ENCODE assay signal across 11 cellular contexts in the genomic region with DNA sequence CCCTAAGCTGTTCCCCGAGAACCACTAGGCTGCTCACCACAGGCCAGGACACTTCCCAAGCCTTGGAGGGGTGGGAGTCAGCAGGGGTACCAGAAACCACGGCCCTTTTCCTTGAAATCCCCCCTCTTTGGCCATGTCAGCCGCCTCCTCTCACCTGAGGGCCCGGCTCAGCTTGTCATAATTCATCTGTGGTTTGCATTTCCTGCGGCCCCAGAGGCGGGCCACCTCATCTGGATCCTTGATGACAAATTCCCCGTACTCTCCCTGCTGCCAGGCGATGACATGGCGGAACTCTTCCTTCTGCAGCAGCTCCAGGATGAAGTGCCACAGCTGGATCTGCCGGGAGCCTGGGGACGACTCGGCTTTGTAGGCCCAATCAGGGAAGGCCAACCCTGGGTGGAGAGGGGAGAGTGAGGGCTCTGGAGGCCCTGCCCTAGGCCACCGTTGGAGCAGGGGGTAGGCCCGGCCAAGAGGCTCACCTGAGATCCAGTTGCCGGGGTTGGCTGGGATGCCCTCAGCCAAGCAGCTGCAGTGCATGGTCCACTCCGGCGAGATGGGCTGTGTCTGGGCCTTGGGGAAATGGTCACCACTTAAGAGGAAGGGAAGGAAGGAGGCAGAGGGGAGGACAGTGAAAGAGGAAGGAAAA. TPM values are rescaled to one million over a fixed set of nuclear protein-coding genes. Genes with fewer than 3 reads are reported as not detected.
A peak's percentile ranks its signal among the peaks of the same experiment; 100 is the strongest.
DNase-seq lines count a peak whose midpoint lies in the region; ATAC-seq and TF ChIP-seq lines count a peak whose summit lies in the region.
"Not testable (repeated sequence)": the region's sequence is repeated elsewhere in the genome, so short reads cannot be mapped to it uniquely, and the experiment has no call there.
"Had no signal": no experiment of that assay in that cellular context is flagged by ENCODE, and none has a peak within 500 bp of the region (broad histone marks: within the 10 kb centered on the region; RNA-seq: fewer than 3 reads in every experiment).

No MANE protein-coding gene starts in this region.

- not testable (repeated sequence) for H3T11ph ChIP-seq in H9 (ENCODE audit: low read length)

- not testable (repeated sequence) for H3K23me2 ChIP-seq in H9 (ENCODE audit: insufficient read length, low read depth, low read length, poor library complexity, severe bottlenecking)

- H3K9ac ChIP-seq in BLaER1 treated with 17β-estradiol and CSF1 and Interleukin-3, amounts not matched to agents 10 nM and 100 nM; H9 (ENCODE audit: extremely low read depth, insufficient read length, low read length): not testable (repeated sequence)

- not testable (repeated sequence) for H3K36me3 Mint-ChIP-seq in H9 (ENCODE audit: insufficient read depth in 1 of 3, low read depth in 3 of 3); activated CD4-positive, alpha-beta T cell treated with anti-CD3 and anti-CD28 coated beads for 36 hours (ENCODE audit: low read depth); activated naive CD8-positive, alpha-beta T cell treated with anti-CD3 and anti-CD28 coated beads, Interleukin-2, amount 50 U/mL, for 24 hours (ENCODE audit: low read depth); natural killer cell treated with Interleukin-12 subunit alpha and Interleukin-12 subunit beta and Interleukin-15 and Interleukin-18, amount 100 ng/mL, for 72 hours

- H3K27ac ChIP-seq in BLaER1 treated with 17β-estradiol and CSF1 and Interleukin-3, amounts not matched to agents 10 nM and 100 nM; H9 (ENCODE audit: insufficient read length, low read depth, low read length): not testable (repeated sequence)

- H3K4me1 Mint-ChIP-seq in H9, result peaks cover 10 to 17% of the 10 kb centered on the region in 2 experiments
- H3K4me1 Mint-ChIP-seq in activated CD4-positive, alpha-beta T cell treated with anti-CD3 and anti-CD28 coated beads for 36 hours, result not testable (repeated sequence)
- peaks cover 10% of the 10 kb centered on the region for H3K4me1 Mint-ChIP-seq in activated naive CD8-positive, alpha-beta T cell treated with anti-CD3 and anti-CD28 coated beads, Interleukin-2, amount 50 U/mL, for 24 hours
- peaks cover 15 to 48% of the 10 kb centered on the region in 2 donors for H3K4me1 Mint-ChIP-seq in natural killer cell treated with Interleukin-12 subunit alpha and Interleukin-12 subunit beta and Interleukin-15 and Interleukin-18, amount 100 ng/mL, for 72 hours (ENCODE audit: low read depth in 2 of 2)
- peaks cover 18% of the 10 kb centered on the region for H3K4me1 Mint-ChIP-seq in stimulated activated naive CD8-positive, alpha-beta T cell treated with anti-CD3 and anti-CD28 coated beads, Interleukin-15, amount 100 ng/mL, for 72 hours

- not testable (repeated sequence) for H3K79me1 ChIP-seq in H9 (ENCODE audit: insufficient read depth, low read depth, low read length, poor library complexity, severe bottlenecking)

- POLR2A ChIA-PET in activated CD4-positive, alpha-beta T cell treated with anti-CD3 and anti-CD28 coated beads for 36 hours (lab: Charles Lee), result not testable (repeated sequence)

- not testable (repeated sequence) for H3K4ac ChIP-seq in H9 (ENCODE audit: low read depth, low read length)

- not testable (repeated sequence) for H4K20me1 ChIP-seq in BLaER1 treated with 17β-estradiol and CSF1 and Interleukin-3, amounts not matched to agents 10 nM and 100 nM; H9 (ENCODE audit: control insufficient read depth, insufficient read depth, insufficient read length)

- intact Hi-C loops in activated CD4-positive, alpha-beta T cell treated with anti-CD3 and anti-CD28 coated beads for 36 hours (cut with DNase I, micrococcal nuclease), result loop anchor here in 1 of 2 experiments (10.0 kb wide), 1 partner anchor 396 kb away; no protein-coding TSS in a partner anchor
- intact Hi-C loops in sciatic nerve (cut with DNase I), result not testable (repeated sequence)

- H3K4me1 ChIP-seq in BLaER1 treated with 17β-estradiol and CSF1 and Interleukin-3, amounts not matched to agents 10 nM and 100 nM, result peaks cover 8 to 40% (median 15%) of the 10 kb centered on the region in 10 experiments
- not testable (repeated sequence) for H3K4me1 ChIP-seq in H9 (ENCODE audit: insufficient read depth, low read length)

- H4K5ac ChIP-seq in H9 (ENCODE audit: insufficient read length, low read depth, low read length), result not testable (repeated sequence)

- DNase-seq in H9; activated naive CD8-positive, alpha-beta T cell treated with anti-CD3 and anti-CD28 coated beads, Interleukin-2, amount 50 U/mL, for 24 hours; natural killer cell treated with Interleukin-12 subunit alpha and Interleukin-12 subunit beta and Interleukin-15 and Interleukin-18, amount 100 ng/mL, for 72 hours (ENCODE audit: low spot score); stimulated activated naive CD8-positive, alpha-beta T cell treated with anti-CD3 and anti-CD28 coated beads, Interleukin-15, amount 100 ng/mL, for 72 hours: not testable (repeated sequence)
- peak; percentile 16 for DNase-seq in activated CD4-positive, alpha-beta T cell treated with anti-CD3 and anti-CD28 coated beads for 36 hours
- peak; percentile 41 for DNase-seq in sciatic nerve (ENCODE audit: low spot score)

- not testable (repeated sequence) for H3K4me3 ChIP-seq in BLaER1 treated with 17β-estradiol and CSF1 and Interleukin-3, amounts not matched to agents 10 nM and 100 nM

- not testable (repeated sequence) for H3K56ac ChIP-seq in H9 (ENCODE audit: insufficient read length, low read depth, low read length)

- H2BK120ac ChIP-seq in H9 (ENCODE audit: low read depth, low read length, poor library complexity, severe bottlenecking), result not testable (repeated sequence)

- H2BK15ac ChIP-seq in H9 (ENCODE audit: low read depth, low read length), result not testable (repeated sequence)

- H2BK20ac ChIP-seq in H9 (ENCODE audit: low read depth, low read length, poor library complexity, severe bottlenecking), result not testable (repeated sequence)

- not testable (repeated sequence) for H4K8ac ChIP-seq in H9 (replicated peaks; ENCODE audit: insufficient read length, low read depth, low read length)

- H3K79me2 ChIP-seq in H9 (ENCODE audit: insufficient read depth, low read length), result not testable (repeated sequence)

- H2BK5ac ChIP-seq in H9 (ENCODE audit: insufficient read length, low read length), result not testable (repeated sequence)

- H3K14ac ChIP-seq in H9 (ENCODE audit: insufficient read depth, low read length), result not testable (repeated sequence)

- H3K23ac ChIP-seq in H9 (ENCODE audit: insufficient read length, low read depth, low read length), result not testable (repeated sequence)

- not testable (repeated sequence) for H3K9me3 Mint-ChIP-seq in H9; activated CD4-positive, alpha-beta T cell treated with anti-CD3 and anti-CD28 coated beads for 36 hours (ENCODE audit: low read depth); activated naive CD8-positive, alpha-beta T cell treated with anti-CD3 and anti-CD28 coated beads, Interleukin-2, amount 50 U/mL, for 24 hours; natural killer cell treated with Interleukin-12 subunit alpha and Interleukin-12 subunit beta and Interleukin-15 and Interleukin-18, amount 100 ng/mL, for 72 hours; stimulated activated naive CD8-positive, alpha-beta T cell treated with anti-CD3 and anti-CD28 coated beads, Interleukin-15, amount 100 ng/mL, for 72 hours

- not testable (repeated sequence) for H2AFZ ChIP-seq in H9 (ENCODE audit: low read length)

- H3K27me3 Mint-ChIP-seq in H9 (ENCODE audit: low read depth); activated CD4-positive, alpha-beta T cell treated with anti-CD3 and anti-CD28 coated beads for 36 hours; activated naive CD8-positive, alpha-beta T cell treated with anti-CD3 and anti-CD28 coated beads, Interleukin-2, amount 50 U/mL, for 24 hours; natural killer cell treated with Interleukin-12 subunit alpha and Interleukin-12 subunit beta and Interleukin-15 and Interleukin-18, amount 100 ng/mL, for 72 hours: not testable (repeated sequence)
- H3K27me3 Mint-ChIP-seq in stimulated activated naive CD8-positive, alpha-beta T cell treated with anti-CD3 and anti-CD28 coated beads, Interleukin-15, amount 100 ng/mL, for 72 hours, result peaks cover 10% of the 10 kb centered on the region

- peak overlapping the region; percentile 24 to 62 (median 51) for H3K4me2 ChIP-seq in BLaER1 treated with 17β-estradiol and CSF1 and Interleukin-3, amounts not matched to agents 10 nM and 100 nM
- not testable (repeated sequence) for H3K4me2 ChIP-seq in H9 (ENCODE audit: insufficient read depth, insufficient read length, low read length)

- H3K36me3 ChIP-seq in BLaER1 treated with 17β-estradiol and CSF1 and Interleukin-3, amounts not matched to agents 10 nM and 100 nM, result not testable (repeated sequence)

- no CpG with 5 or more reads among the region's 17 CpGs for WGBS in H9 (ENCODE audit: extremely low coverage, insufficient read length, low lambda C conversion rate)

- not testable (repeated sequence) for H3K27me3 ChIP-seq in BLaER1 treated with 17β-estradiol and CSF1 and Interleukin-3, amounts not matched to agents 10 nM and 100 nM; H9 (ENCODE audit: insufficient read depth, low read length)

- H2BK12ac ChIP-seq in H9 (ENCODE audit: insufficient read length, low read depth, low read length), result not testable (repeated sequence)

- ATAC-seq in activated CD4-positive, alpha-beta T cell treated with anti-CD3 and anti-CD28 coated beads for 36 hours, result peak; percentile 61
- ATAC-seq in activated naive CD8-positive, alpha-beta T cell treated with anti-CD3 and anti-CD28 coated beads, Interleukin-2, amount 50 U/mL, for 24 hours, result peak; percentile 42
- ATAC-seq in esophagus mucosa, result peak; percentile 30
- peak; percentile 50 to 53 for ATAC-seq in natural killer cell treated with Interleukin-12 subunit alpha and Interleukin-12 subunit beta and Interleukin-15 and Interleukin-18, amount 100 ng/mL, for 72 hours
- ATAC-seq in sciatic nerve, result not testable (repeated sequence)
- ATAC-seq in stimulated activated naive CD8-positive, alpha-beta T cell treated with anti-CD3 and anti-CD28 coated beads, Interleukin-15, amount 100 ng/mL, for 72 hours, result peak; percentile 40

- not testable (repeated sequence) for H3K9me3 ChIP-seq in BLaER1 treated with 17β-estradiol and CSF1 and Interleukin-3, amounts not matched to agents 10 nM and 100 nM (replicated peaks in 1 of 11); H9 (ENCODE audit: control insufficient read depth, low read depth, low read length)

- CTCF ChIA-PET in activated CD4-positive, alpha-beta T cell treated with anti-CD3 and anti-CD28 coated beads for 36 hours (lab: Charles Lee), result interaction anchor here (0.8 to 2.0 kb wide), 3 partner anchors 9 to 353 kb away, joined by 3 to 15 read pairs (median 5); no protein-coding TSS in a partner anchor

- TF ChIP-seq CTCF in H9 (conservative IDR thresholded peaks at IDR 0.05), result not testable (repeated sequence)

- H3K18ac ChIP-seq in H9 (ENCODE audit: insufficient read length, low read depth, low read length), result not testable (repeated sequence)

- not testable (repeated sequence) for H4K91ac ChIP-seq in H9 (ENCODE audit: insufficient read length, low read depth, low read length)

- not testable (repeated sequence) for H3K4me3 Mint-ChIP-seq in H9; activated CD4-positive, alpha-beta T cell treated with anti-CD3 and anti-CD28 coated beads for 36 hours; activated naive CD8-positive, alpha-beta T cell treated with anti-CD3 and anti-CD28 coated beads, Interleukin-2, amount 50 U/mL, for 24 hours; stimulated activated naive CD8-positive, alpha-beta T cell treated with anti-CD3 and anti-CD28 coated beads, Interleukin-15, amount 100 ng/mL, for 72 hours
- peak overlapping the region; percentile 6 for H3K4me3 Mint-ChIP-seq in natural killer cell treated with Interleukin-12 subunit alpha and Interleukin-12 subunit beta and Interleukin-15 and Interleukin-18, amount 100 ng/mL, for 72 hours

- H2AK5ac ChIP-seq in H9 (ENCODE audit: insufficient read length, low read length), result not testable (repeated sequence)

- H3K27ac Mint-ChIP-seq in H9, result peak overlapping the region in 2 of 3 experiments; percentile 85 to 87; a peak in 3 of 7 replicates
- H3K27ac Mint-ChIP-seq in activated CD4-positive, alpha-beta T cell treated with anti-CD3 and anti-CD28 coated beads for 36 hours; activated naive CD8-positive, alpha-beta T cell treated with anti-CD3 and anti-CD28 coated beads, Interleukin-2, amount 50 U/mL, for 24 hours: not testable (repeated sequence)
- peak overlapping the region in 1 of 2 donors; percentile 86 for H3K27ac Mint-ChIP-seq in natural killer cell treated with Interleukin-12 subunit alpha and Interleukin-12 subunit beta and Interleukin-15 and Interleukin-18, amount 100 ng/mL, for 72 hours
- H3K27ac Mint-ChIP-seq in stimulated activated naive CD8-positive, alpha-beta T cell treated with anti-CD3 and anti-CD28 coated beads, Interleukin-15, amount 100 ng/mL, for 72 hours, result peak overlapping the region in 1 of 2 donors; percentile 72

RNA-seq across cellular contexts. Expression of gene ETV3L, which starts 0.5 kb away (rescaled TPM):
- 0.75 and 0.96 TPM in 2 replicates for total RNA-seq in H9 (2021)
- total RNA-seq in activated CD4-positive, alpha-beta T cell treated with anti-CD3 and anti-CD28 coated beads for 36 hours, result not detected
- not detected for total RNA-seq in esophagus mucosa
- 1 to 10 TPM; 1.7 to 3.6 TPM for total RNA-seq in natural killer cell treated with Interleukin-12 subunit alpha and Interleukin-12 subunit beta and Interleukin-15 and Interleukin-18, amount 100 ng/mL, for 72 hours
- total RNA-seq in sciatic nerve, result not detected
- total RNA-seq: CD4-positive, alpha-beta memory T cell; G401; HepG2 had no signal

RNA-seq across cellular contexts. Expression of gene ETV3, which starts 39.1 kb away (rescaled TPM):
- total RNA-seq in H9 (2021), result 36.3 and 36.4 TPM in 2 replicates
- 10 to 100 TPM; 32.0 to 36.7 TPM for total RNA-seq in activated CD4-positive, alpha-beta T cell treated with anti-CD3 and anti-CD28 coated beads for 36 hours
- 40.7 TPM for total RNA-seq in esophagus mucosa
- 10 to 100 TPM; 45.8 to 63.0 TPM for total RNA-seq in natural killer cell treated with Interleukin-12 subunit alpha and Interleukin-12 subunit beta and Interleukin-15 and Interleukin-18, amount 100 ng/mL, for 72 hours
- 32.5 TPM for total RNA-seq in sciatic nerve

RNA-seq across cellular contexts. Expression of gene ARHGEF11, which starts 53.6 kb away (rescaled TPM):
- total RNA-seq in H9 (2021) (38.1 and 41.1 TPM in 2 replicates), esophagus mucosa (13.2 TPM), sciatic nerve (38.4 TPM)
- 1 to 10 TPM; 3.5 to 4.8 TPM for total RNA-seq in activated CD4-positive, alpha-beta T cell treated with anti-CD3 and anti-CD28 coated beads for 36 hours
- 1 to 10 TPM; 1.0 to 2.5 TPM for total RNA-seq in natural killer cell treated with Interleukin-12 subunit alpha and Interleukin-12 subunit beta and Interleukin-15 and Interleukin-18, amount 100 ng/mL, for 72 hours
